In the genomic region with DNA sequence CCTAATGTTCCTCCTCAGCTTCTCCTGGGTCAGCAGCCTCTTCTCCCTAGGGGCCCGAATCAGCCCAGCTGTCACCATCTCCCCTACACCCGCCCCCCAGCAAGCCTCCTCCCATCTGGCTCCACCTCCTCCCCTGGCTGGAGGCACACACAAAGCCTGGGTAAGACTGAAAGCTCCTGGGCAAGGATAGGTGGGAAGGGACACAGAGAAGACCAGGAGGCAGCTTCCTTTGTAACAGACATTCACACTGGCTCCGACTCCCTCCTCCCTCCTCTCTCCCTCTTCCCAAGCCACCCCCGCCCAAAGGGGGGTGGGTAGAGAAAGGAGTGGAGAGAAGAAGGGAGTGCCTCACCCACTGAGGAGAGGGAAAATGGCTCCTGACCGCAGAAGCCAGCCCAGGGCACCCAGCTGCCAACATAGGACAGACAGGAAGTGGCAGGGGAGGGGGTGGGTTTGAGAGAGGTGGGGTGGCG, we compare ENCODE assay signal across 8 cellular contexts. TPM values are rescaled to one million over a fixed set of nuclear protein-coding genes. Genes with fewer than 3 reads are reported as not detected.
DNase-seq lines count a peak whose midpoint lies in the region; ATAC-seq and TF ChIP-seq lines count a peak whose summit lies in the region.

No MANE protein-coding gene starts in this region.

- POLR2A ChIA-PET in GM10248 (lab: Yijun Ruan, JAX): interaction anchor here (0.6 kb wide), 1 partner anchor 26 kb away, joined by 3 read pairs; no protein-coding TSS in a partner anchor

- DNase-seq in AG20443 (ENCODE audit: low spot score) (peak; percentile 57), LHCN-M2 (ENCODE audit: low read depth) (peak; percentile 89), head of caudate nucleus (peak in 30 of 42 donors; percentile 13 to 76 (median 49)), GM10248 (ENCODE audit: extremely low spot score) (no peak), middle frontal gyrus (ENCODE audit: extremely low spot score, low spot score) (no peak), Kasumi-1 (lab: John Stamatoyannopoulos, UW) (no peak)
- no peak for DNase-seq in stimulated activated effector memory CD8-positive, alpha-beta T cell treated with anti-CD3 and anti-CD28 coated beads, Interleukin-12 subunit alpha, Interleukin-12 subunit beta, amount 100 ng/mL, for 72 hours (ENCODE audit: low spot score in 2 of 2)

- H3K27ac Mint-ChIP-seq in activated T-helper 17 cell treated with anti-CD3 and anti-CD28 coated beads, Interleukin-2, amount 50 U/mL, for 72 hours: peak overlapping the region; percentile 92
- H3K27ac Mint-ChIP-seq in stimulated activated effector memory CD8-positive, alpha-beta T cell treated with anti-CD3 and anti-CD28 coated beads, Interleukin-12 subunit alpha, Interleukin-12 subunit beta, amount 100 ng/mL, for 72 hours: peak overlapping the region; percentile 96

- TF ChIP-seq CTCF in GM10248 (IDR thresholded peaks at IDR 0.05; ENCODE audit: control extremely low read depth, extremely low read depth, low read depth, missing control alignments): no peak

- intact Hi-C loops in head of caudate nucleus (cut with DNase I): loop anchor here (5.0 kb wide), 1 partner anchor 36 kb away; a partner anchor contains a TSS

- CTCF ChIA-PET in GM10248 (lab: Yijun Ruan, JAX): interaction anchor here (0.8 to 2.7 kb wide), 10 partner anchors 11 to 269 kb away, joined by 3 to 11 read pairs (median 4); no protein-coding TSS in a partner anchor

- no peak for ATAC-seq in activated T-helper 17 cell treated with anti-CD3 and anti-CD28 coated beads, Interleukin-2, amount 50 U/mL, for 72 hours (replicated peaks)
- no peak for ATAC-seq in stimulated activated effector memory CD8-positive, alpha-beta T cell treated with anti-CD3 and anti-CD28 coated beads, Interleukin-12 subunit alpha, Interleukin-12 subunit beta, amount 100 ng/mL, for 72 hours

- peaks cover 81% of the 10 kb centered on the region for H3K36me3 Mint-ChIP-seq in activated T-helper 17 cell treated with anti-CD3 and anti-CD28 coated beads, Interleukin-2, amount 50 U/mL, for 72 hours (ENCODE audit: low read depth)
- peaks cover 81% of the 10 kb centered on the region for H3K36me3 Mint-ChIP-seq in stimulated activated effector memory CD8-positive, alpha-beta T cell treated with anti-CD3 and anti-CD28 coated beads, Interleukin-12 subunit alpha, Interleukin-12 subunit beta, amount 100 ng/mL, for 72 hours

- H3K27me3 Mint-ChIP-seq in activated T-helper 17 cell treated with anti-CD3 and anti-CD28 coated beads, Interleukin-2, amount 50 U/mL, for 72 hours: no peaks in the 10 kb centered on the region

- H3K4me1 Mint-ChIP-seq in activated T-helper 17 cell treated with anti-CD3 and anti-CD28 coated beads, Interleukin-2, amount 50 U/mL, for 72 hours: peaks cover 37% of the 10 kb centered on the region
- H3K4me1 Mint-ChIP-seq in stimulated activated effector memory CD8-positive, alpha-beta T cell treated with anti-CD3 and anti-CD28 coated beads, Interleukin-12 subunit alpha, Interleukin-12 subunit beta, amount 100 ng/mL, for 72 hours: peaks cover 46% of the 10 kb centered on the region

- H3K9me3 Mint-ChIP-seq in activated T-helper 17 cell treated with anti-CD3 and anti-CD28 coated beads, Interleukin-2, amount 50 U/mL, for 72 hours: no peaks in the 10 kb centered on the region
- H3K9me3 Mint-ChIP-seq in stimulated activated effector memory CD8-positive, alpha-beta T cell treated with anti-CD3 and anti-CD28 coated beads, Interleukin-12 subunit alpha, Interleukin-12 subunit beta, amount 100 ng/mL, for 72 hours: no peaks in the 10 kb centered on the region

- H3K4me3 Mint-ChIP-seq in activated T-helper 17 cell treated with anti-CD3 and anti-CD28 coated beads, Interleukin-2, amount 50 U/mL, for 72 hours: no peak overlapping the region
- no peak overlapping the region for H3K4me3 Mint-ChIP-seq in stimulated activated effector memory CD8-positive, alpha-beta T cell treated with anti-CD3 and anti-CD28 coated beads, Interleukin-12 subunit alpha, Interleukin-12 subunit beta, amount 100 ng/mL, for 72 hours

RNA-seq across cellular contexts. Expression of a gene that starts 4.0 kb away (rescaled TPM):
- total RNA-seq in LHCN-M2 (2014; rRNA removed): 200 and 240 TPM in 2 replicates
- polyA plus RNA-seq in LHCN-M2 (2012): 106 TPM
- total RNA-seq in activated T-helper 17 cell treated with anti-CD3 and anti-CD28 coated beads, Interleukin-2, amount 50 U/mL, for 72 hours: 100 to 1,000 TPM; 267 to 285 TPM

RNA-seq across cellular contexts. Expression of a gene that starts 32.6 kb away (rescaled TPM):
- not detected in 2 replicates for total RNA-seq in LHCN-M2 (2014; rRNA removed)
- polyA plus RNA-seq in LHCN-M2 (2012): not detected
- 1 to 10 TPM; 3.1 to 4.5 TPM for total RNA-seq in activated T-helper 17 cell treated with anti-CD3 and anti-CD28 coated beads, Interleukin-2, amount 50 U/mL, for 72 hours

RNA-seq across cellular contexts. Expression of a gene that starts 35.0 kb away (rescaled TPM):
- 88.9 and 101 TPM in 2 replicates for total RNA-seq in LHCN-M2 (2014; rRNA removed)
- 27.3 TPM for polyA plus RNA-seq in LHCN-M2 (2012)
- total RNA-seq in activated T-helper 17 cell treated with anti-CD3 and anti-CD28 coated beads, Interleukin-2, amount 50 U/mL, for 72 hours: 100 to 1,000 TPM in 1 of 2 donors, 10 to 100 TPM in 1; 61.6 to 133 TPM

RNA-seq across cellular contexts. Expression of a gene that starts 44.1 kb away (rescaled TPM):
- 0.32 TPM in 1 of 2 replicates, not detected in the other for total RNA-seq in LHCN-M2 (2014; rRNA removed)
- polyA plus RNA-seq in LHCN-M2 (2012): not detected
- 1 to 10 TPM in 1 of 2 donors, under 1 TPM in 1; 0.78 to 2.6 TPM for total RNA-seq in activated T-helper 17 cell treated with anti-CD3 and anti-CD28 coated beads, Interleukin-2, amount 50 U/mL, for 72 hours

RNA-seq across cellular contexts. Expression of a gene that starts 47.3 kb away (rescaled TPM):
- 105 and 121 TPM in 2 replicates for total RNA-seq in LHCN-M2 (2014; rRNA removed)
- 64.6 TPM for polyA plus RNA-seq in LHCN-M2 (2012)
- total RNA-seq in activated T-helper 17 cell treated with anti-CD3 and anti-CD28 coated beads, Interleukin-2, amount 50 U/mL, for 72 hours: 10 to 100 TPM in 1 of 2 donors, 1 to 10 TPM in 1; 8.0 to 13.0 TPM

Comparison
In these comparisons a context has a peak if more than half of its experiments do, and no peak if none do; other contexts are left out.
1. DNase-seq: peak in AG20443 (single experiment), LHCN-M2 (single experiment) and head of caudate nucleus (30 of 42); none in stimulated activated effector memory CD8-positive, alpha-beta T cell treated with anti-CD3 and anti-CD28 coated beads, Interleukin-12 subunit alpha, Interleukin-12 subunit beta, amount 100 ng/mL, for 72 hours (0 of 2), GM10248 (single experiment), middle frontal gyrus (single experiment) and Kasumi-1 (0 of 2).